Comparison of ENCODE assay signal across 20 cellular contexts in genomic region chr12:95803817-95804216, GRCh38. TPM values are rescaled to one million over a fixed set of nuclear protein-coding genes. Genes with fewer than 3 reads are reported as not detected.
"Had no signal": no experiment of that assay in that cellular context is flagged by ENCODE, and none has a peak within 500 bp of the region (broad histone marks: within the 10 kb centered on the region; RNA-seq: fewer than 3 reads in every experiment).

No MANE protein-coding gene starts in this region.

- H3K27me3 ChIP-seq: left lung, right atrium auricular region, transverse colon had no signal

- H3K9me3 ChIP-seq: left lung, psoas muscle, right atrium auricular region, transverse colon had no signal

- H3K36me3 Mint-ChIP-seq: activated naive CD4-positive, alpha-beta T cell treated with anti-CD3 and anti-CD28 coated beads, Interleukin-2, amount 50 U/mL, for 72 hours; naive thymus-derived CD4-positive, alpha-beta T cell; stimulated activated memory B cell treated with anti-CD40 and anti-IgM and Interleukin-4, amounts not matched to agents 10 μg/mL and 1 μg/mL and 100 μg/mL, for 72 hours; T-cell had no signal

- H3K36me3 ChIP-seq: left lung, right atrium auricular region, transverse colon had no signal

- H3K4me1 ChIP-seq: psoas muscle, right atrium auricular region had no signal

- H3K4me3 Mint-ChIP-seq: activated CD8-positive, alpha-beta T cell treated with anti-CD3 and anti-CD28 coated beads, Interleukin-2, amount 10 ng/mL, durations not matched to agents 7 days and 5 days; central memory CD8-positive, alpha-beta T cell; naive thymus-derived CD4-positive, alpha-beta T cell; neural crest cell; stimulated activated memory B cell treated with anti-CD40 and anti-IgM and Interleukin-4, amounts not matched to agents 10 μg/mL and 1 μg/mL and 100 μg/mL, for 72 hours; T-cell; T-helper 2 cell treated with Interferon-gamma antibody and Interleukin-4, amounts not matched to agents 5 μg/mL and 100 μg/mL, for 36 hours had no signal

- H3K4me3 ChIP-seq: coronary artery, left lung, lung, psoas muscle, right atrium auricular region, transverse colon had no signal

- H3K9me3 Mint-ChIP-seq: central memory CD8-positive, alpha-beta T cell; stimulated activated memory B cell treated with anti-CD40 and anti-IgM and Interleukin-4, amounts not matched to agents 10 μg/mL and 1 μg/mL and 100 μg/mL, for 72 hours; T-cell; T-helper 2 cell treated with Interferon-gamma antibody and Interleukin-4, amounts not matched to agents 5 μg/mL and 100 μg/mL, for 36 hours had no signal

- ATAC-seq: activated CD8-positive, alpha-beta T cell treated with anti-CD3 and anti-CD28 coated beads, Interleukin-2, amount 10 ng/mL, durations not matched to agents 7 days and 5 days; activated naive CD4-positive, alpha-beta T cell treated with anti-CD3 and anti-CD28 coated beads, Interleukin-2, amount 50 U/mL, for 72 hours; naive thymus-derived CD4-positive, alpha-beta T cell; psoas muscle; stimulated activated memory B cell treated with anti-CD40 and anti-IgM and Interleukin-4, amounts not matched to agents 10 μg/mL and 1 μg/mL and 100 μg/mL, for 72 hours; T-cell had no signal

- H3K4me1 Mint-ChIP-seq: central memory CD8-positive, alpha-beta T cell; naive thymus-derived CD4-positive, alpha-beta T cell; neural crest cell; stimulated activated memory B cell treated with anti-CD40 and anti-IgM and Interleukin-4, amounts not matched to agents 10 μg/mL and 1 μg/mL and 100 μg/mL, for 72 hours had no signal

- H3K27ac ChIP-seq: coronary artery, left lung, psoas muscle, right atrium auricular region, VCaP had no signal

- H3K27ac Mint-ChIP-seq: activated CD8-positive, alpha-beta T cell treated with anti-CD3 and anti-CD28 coated beads, Interleukin-2, amount 10 ng/mL, durations not matched to agents 7 days and 5 days; activated naive CD4-positive, alpha-beta T cell treated with anti-CD3 and anti-CD28 coated beads, Interleukin-2, amount 50 U/mL, for 72 hours; naive thymus-derived CD4-positive, alpha-beta T cell; stimulated activated memory B cell treated with anti-CD40 and anti-IgM and Interleukin-4, amounts not matched to agents 10 μg/mL and 1 μg/mL and 100 μg/mL, for 72 hours; T-cell; T-helper 2 cell treated with Interferon-gamma antibody and Interleukin-4, amounts not matched to agents 5 μg/mL and 100 μg/mL, for 36 hours had no signal

- DNase-seq: activated CD4-positive, alpha-beta T cell treated with anti-CD3 and anti-CD28 coated beads, Interleukin-2, amount 50 U/mL, for 1 hour; activated CD4-positive, CD25-positive, alpha-beta regulatory T cell treated with anti-CD3 and anti-CD28 coated beads, Interleukin-2, amount 50 U/mL, for 72 hours; activated CD8-positive, alpha-beta T cell treated with anti-CD3 and anti-CD28 coated beads, Interleukin-2, amount 10 ng/mL, durations not matched to agents 7 days and 5 days; aorta; left lung; naive thymus-derived CD4-positive, alpha-beta T cell; psoas muscle; stimulated activated CD4-positive, alpha-beta T cell treated with anti-CD3 and anti-CD28 coated beads, Interleukin-2, amount 100 ng/mL, for 24 hours; T-cell; transverse colon had no signal

- FAIRE-seq: urothelium cell line had no signal

RNA-seq across cellular contexts. Expression of gene NTN4, which starts 13.3 kb away (rescaled TPM):
- total RNA-seq: activated CD8-positive, alpha-beta T cell treated with anti-CD3 and anti-CD28 coated beads, Interleukin-2, amount 10 ng/mL, durations not matched to agents 7 days and 5 days; activated naive CD4-positive, alpha-beta T cell treated with anti-CD3 and anti-CD28 coated beads, Interleukin-2, amount 50 U/mL, for 72 hours had no signal
- polyA plus RNA-seq: naive thymus-derived CD4-positive, alpha-beta T cell had no signal
